Comparison of ENCODE assay signal across 20 cellular contexts in the genomic region with DNA sequence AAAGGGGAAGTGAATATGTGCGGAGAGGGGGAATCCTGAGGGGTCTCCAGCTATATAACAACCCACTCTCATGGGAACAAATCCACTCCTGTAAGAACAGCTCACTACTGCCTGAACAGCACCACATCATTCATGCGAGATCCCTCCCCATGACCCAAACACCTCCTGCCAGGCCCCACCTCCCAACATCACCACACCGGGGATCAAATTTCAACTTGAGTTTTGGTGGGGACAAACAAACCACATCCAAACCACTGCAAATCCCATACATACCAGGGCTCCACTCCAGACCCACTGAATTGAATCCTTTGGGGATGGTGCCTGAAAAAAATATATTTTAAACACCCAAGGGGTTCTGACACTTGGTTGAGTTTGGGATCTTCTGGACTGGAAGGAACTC.
A peak's percentile ranks its signal among the peaks of the same experiment; 100 is the strongest.
DNase-seq lines count a peak whose midpoint lies in the region; TF ChIP-seq lines count a peak whose summit lies in the region.
"Had no signal": no experiment of that assay in that cellular context is flagged by ENCODE, and none has a peak within 500 bp of the region (broad histone marks: within the 10 kb centered on the region; RNA-seq: fewer than 3 reads in every experiment).

No MANE protein-coding gene starts in this region.

- TF ChIP-seq CTCF in astrocyte of the cerebellum (IDR thresholded peaks at IDR 0.05; ENCODE audit: low read depth, low read length, missing control alignments), result no peak

- H3K4me3 ChIP-seq in astrocyte of the cerebellum (ENCODE audit: low read depth, low read length), result no peak overlapping the region
- H3K4me3 ChIP-seq: GM23248 had no signal

- DNase-seq in EH (ENCODE audit: low read depth) (peak; percentile 54), astrocyte of the cerebellum (ENCODE audit: low read depth) (peak; percentile 58), myocyte (ENCODE audit: low read depth) (peak; percentile 59), SKM-1 (lab: John Stamatoyannopoulos, UW; ENCODE audit: unreplicated experiment) (no peak), AG08395 (ENCODE audit: low spot score) (no peak), UCSD-AML1 (lab: John Stamatoyannopoulos, UW; ENCODE audit: unreplicated experiment) (no peak)
- DNase-seq: ACHN, COR-L47, DMS153, EL, GM23248, HCEC 1CT, KBM-7, NCI-H1417 treated with DMSO at 0.1 percent for 48 hours, NCI-H2081, NCI-H510A, NCI-H748 treated with DMSO at 0.1 percent for 48 hours, SHP77, SK-N-SH had no signal

- in situ Hi-C loops in astrocyte of the cerebellum (cut with HindIII; ENCODE audit: low sequenced_read_pairs), result no loop called here

- TF ChIP-seq EP300 in Ishikawa (IDR thresholded peaks at IDR 0.05; ENCODE audit: borderline replicate concordance), result no peak

- TF ChIP-seq RAD21 in Ishikawa (IDR thresholded peaks at IDR 0.05; ENCODE audit: low read depth), result no peak

TF ChIP-seq in Ishikawa, 13 proteins besides CTCF, POLR2A, EP300 and RAD21:
- TF ChIP-seq TEAD4 (IDR thresholded peaks at IDR 0.05) (0 out of 2 replicates have a peak, but pooled peaks have one; percentile 14), YY1 (IDR thresholded peaks at IDR 0.05; ENCODE audit: low read depth) (no peak)
- TF ChIP-seq, protein P1, sequence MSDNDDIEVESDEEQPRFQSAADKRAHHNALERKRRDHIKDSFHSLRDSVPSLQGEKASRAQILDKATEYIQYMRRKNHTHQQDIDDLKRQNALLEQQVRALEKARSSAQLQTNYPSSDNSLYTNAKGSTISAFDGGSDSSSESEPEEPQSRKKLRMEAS (IDR thresholded peaks at IDR 0.05), result no peak

Comparison
In these comparisons a context has a peak if more than half of its experiments do, and no peak if none do; other contexts are left out.
1. DNase-seq: peak in EH (single experiment), astrocyte of the cerebellum (single experiment) and myocyte (single experiment); none in SKM-1 (single experiment), AG08395 (single experiment) and UCSD-AML1 (single experiment).